Comparison of ENCODE assay signal across 9 cellular contexts in the genomic region with DNA sequence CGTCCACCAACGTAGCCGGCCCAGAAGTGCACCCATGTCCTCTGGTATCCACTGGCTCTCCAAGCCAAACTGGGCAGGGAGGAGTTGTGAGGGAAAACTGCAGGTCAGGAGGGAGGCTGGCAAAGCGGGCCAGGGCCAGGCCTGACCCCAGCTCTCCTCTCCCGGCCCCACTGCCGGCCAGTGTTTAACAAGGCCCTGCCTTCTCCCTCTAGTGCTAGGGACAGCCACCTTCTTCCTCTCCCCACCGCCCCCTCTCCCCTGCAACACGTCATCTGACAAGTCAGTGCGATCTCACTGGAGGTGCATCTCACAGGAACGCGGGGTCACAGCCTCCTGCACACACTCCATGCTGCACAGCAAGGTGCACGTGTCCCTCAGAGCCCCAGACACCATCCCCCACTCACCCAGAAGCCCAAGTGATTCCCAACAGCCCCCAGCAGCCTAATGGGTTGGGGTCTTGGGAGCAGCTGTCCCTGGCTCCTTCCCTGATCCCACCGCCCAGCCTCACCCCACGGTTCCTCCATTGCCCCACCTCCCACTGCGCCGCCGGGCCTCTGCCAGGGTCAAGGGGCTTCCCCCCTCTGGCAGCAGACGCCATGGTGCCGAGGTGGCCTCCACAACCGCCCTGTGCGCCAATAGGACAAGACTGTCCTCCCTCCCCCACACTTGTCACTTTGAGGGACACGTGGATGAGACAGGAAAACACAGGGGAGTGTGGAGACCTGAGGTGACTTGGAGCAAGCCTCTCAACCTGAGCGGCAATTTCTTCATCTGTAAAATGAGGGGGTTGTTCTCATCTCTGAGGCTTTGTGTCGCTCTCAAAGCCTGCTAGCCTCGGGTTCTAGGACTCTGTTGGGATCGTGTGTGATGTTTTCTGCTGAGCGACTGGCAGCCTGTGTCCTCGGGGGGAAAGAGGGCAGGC. TPM values are rescaled to one million over a fixed set of nuclear protein-coding genes. Genes with fewer than 3 reads are reported as not detected.
DNase-seq lines count a peak whose midpoint lies in the region; ATAC-seq, FAIRE-seq and TF ChIP-seq lines count a peak whose summit lies in the region.
"Had no signal": no experiment of that assay in that cellular context is flagged by ENCODE, and none has a peak within 500 bp of the region (broad histone marks: within the 10 kb centered on the region; RNA-seq: fewer than 3 reads in every experiment).

No MANE protein-coding gene starts in this region.

- no peak overlapping the region for H4K12ac ChIP-seq in trophoblast cell (ENCODE audit: low read depth, low read length)

- H2AK5ac ChIP-seq in H1 (ENCODE audit: low read depth, low read length) = no peak overlapping the region; the same call in 1 of the 2 replicates
- no peak overlapping the region for H2AK5ac ChIP-seq in trophoblast cell (ENCODE audit: low read length)

- no peak for TF ChIP-seq CTCF in H1 (IDR thresholded peaks at IDR 0.05; ENCODE audit: control extremely low read depth in 1 of 3, insufficient read depth in 1 of 3, low read depth in 1 of 3, low read length in 3 of 3)

- H3K27ac ChIP-seq in H1 (ENCODE audit: low read depth, low read length) (no peak overlapping the region), trophoblast cell (ENCODE audit: low read depth, low read length) (no peak overlapping the region)

- peak overlapping the region; percentile 25; the same call in 1 of the 2 replicates for H2BK15ac ChIP-seq in H1 (ENCODE audit: low read length)

- peak overlapping the region; percentile 98; the same call in 1 of the 2 replicates for H2BK12ac ChIP-seq in H1 (ENCODE audit: low read depth, low read length)
- no peak overlapping the region for H2BK12ac ChIP-seq in trophoblast cell (ENCODE audit: low read length)

- H3K4me1 ChIP-seq in H1 (replicated peaks in 1 of 4; ENCODE audit: control insufficient read depth in 3 of 4, insufficient read depth in 4 of 4, low read length in 3 of 4) (peaks cover 0 to 22% (median 17%) of the 10 kb centered on the region in 4 experiments; a peak in 6 of 7 replicates), trophoblast cell (ENCODE audit: control insufficient read depth in 1 of 2, insufficient read depth in 2 of 2, low read length in 2 of 2) (peaks cover 6 to 8% of the 10 kb centered on the region in 2 experiments)

- peaks cover 11% of the 10 kb centered on the region for H3K23me2 ChIP-seq in H1 (ENCODE audit: low read depth, low read length)

- H3K4me2 ChIP-seq in H1 (ENCODE audit: insufficient read depth in 1 of 2, low read depth in 2 of 2, low read length in 2 of 2) (peak overlapping the region; percentile 95), trophoblast cell (ENCODE audit: low read length) (peak overlapping the region; percentile 93)

- no peak overlapping the region for H3K23ac ChIP-seq in H1 (ENCODE audit: insufficient read length)
- H3K23ac ChIP-seq in trophoblast cell (ENCODE audit: low read length) = no peak overlapping the region

- no peak for TF ChIP-seq POLR2A in H1 (IDR thresholded peaks at IDR 0.05; ENCODE audit: control extremely low read depth in 1 of 2, low read depth in 2 of 2, low read length in 2 of 2)

- H3K18ac ChIP-seq in H1 (ENCODE audit: extremely low read depth, low read length) (peak overlapping the region; percentile 89), trophoblast cell (ENCODE audit: low read length) (no peak overlapping the region)

- no peak overlapping the region for H3K14ac ChIP-seq in H1 (ENCODE audit: insufficient read length)
- H3K14ac ChIP-seq in trophoblast cell (ENCODE audit: low read length) = no peak overlapping the region

- H4K8ac ChIP-seq in H1 (ENCODE audit: extremely low read depth, insufficient read depth, low read length) = no peak overlapping the region; the same call in 1 of the 2 replicates
- H4K8ac ChIP-seq in trophoblast cell (ENCODE audit: low read depth, low read length) = no peak overlapping the region

- no peak for TF ChIP-seq RAD21 in H1 (IDR thresholded peaks at IDR 0.05 in 1 of 2, conservative IDR thresholded peaks at IDR 0.05 in 1 of 2; ENCODE audit: low read depth in 2 of 2, low read length in 2 of 2)

- no peak overlapping the region for H2BK20ac ChIP-seq in H1 (ENCODE audit: low read length)

- H3K4me1 Mint-ChIP-seq in IgD-negative memory B cell = peaks cover 0 to 10% (median 0%) of the 10 kb centered on the region in 3 donors

- H2BK120ac ChIP-seq in H1 (replicated peaks; ENCODE audit: low read depth, low read length) (no peak overlapping the region), trophoblast cell (ENCODE audit: insufficient read depth, low read length, poor library complexity) (no peak overlapping the region)

- H4K5ac ChIP-seq in H1 (ENCODE audit: insufficient read length, low read depth, low read length) = no peak overlapping the region

- H3K27me3 Mint-ChIP-seq in IgD-negative memory B cell = peaks cover 19% of the 10 kb centered on the region

- CTCF ChIA-PET in H1 (lab: Charles Lee; ENCODE audit: partially characterized antibody) = interaction anchor here (0.7 to 27.9 kb wide), 5 partner anchors 12 to 152 kb away, joined by 3 to 758 read pairs (median 4); partner anchors contain the start of gene CYB561

- FAIRE-seq in H1 (lab: Jason Lieb, UNC) = no peak

- TF ChIP-seq EP300 in H1 (IDR thresholded peaks at IDR 0.05; ENCODE audit: borderline replicate concordance in 1 of 2, low read depth in 2 of 2, low read length in 2 of 2) = no peak

- peak overlapping the region in 3 of 4 donors; percentile 40 to 86 (median 50) for H3K4me3 Mint-ChIP-seq in IgD-negative memory B cell

- no peak for ATAC-seq in GM18511 (IDR thresholded peaks at IDR 0.05; ENCODE audit: unreplicated experiment)

- H4K20me1 ChIP-seq in H1 (replicated peaks in 1 of 2; ENCODE audit: control insufficient read depth in 1 of 2, insufficient read depth in 2 of 2, low read length in 2 of 2) = no peaks in the 10 kb centered on the region

- WGBS in H1 (ENCODE audit: extremely low coverage in 1 of 2, insufficient coverage in 1 of 2, insufficient read length in 1 of 2, insufficient replicate concordance in 2 of 2, low coverage in 1 of 2, low lambda C conversion rate in 2 of 2, missing lambda C conversion rate in 1 of 2), 2 experiments = 58% methylated on average over 27 of the region's 28 CpGs; no CpG with 5 or more reads in 1 of the 2 experiments
- WGBS in trophoblast cell (ENCODE audit: extremely low coverage, insufficient coverage, insufficient read length) = no CpG with 5 or more reads among the region's 28 CpGs

- DNase-seq in NCI-H510A treated with DMSO at 0.1 percent for 48 hours (lab: John Stamatoyannopoulos, UW) (peak; percentile 70), NCI-H510A (lab: John Stamatoyannopoulos, UW) (no peak), H1 (ENCODE audit: low read depth in 1 of 2, low spot score in 2 of 2) (peak in 1 of 2 experiments; percentile 54), trophoblast cell (no peak), pons (ENCODE audit: low spot score) (no peak)
- DNase-seq in stimulated activated CD4-positive, alpha-beta T cell treated with anti-CD3 and anti-CD28 coated beads, Interleukin-4, amount 100 ng/mL, for 24 hours = no peak
- DNase-seq: sigmoid colon had no signal

- H3K79me2 ChIP-seq in H1 (ENCODE audit: control insufficient read depth in 1 of 2, insufficient read depth in 2 of 2, low read length in 2 of 2) (no peaks in the 10 kb centered on the region), trophoblast cell (ENCODE audit: control insufficient read depth, insufficient read depth, low read length, poor library complexity) (no peaks in the 10 kb centered on the region)

- H3K4ac ChIP-seq in H1 (replicated peaks; ENCODE audit: insufficient read length, low read depth, low read length) (no peak overlapping the region), trophoblast cell (ENCODE audit: low read depth, low read length) (no peak overlapping the region)

- H3K9me3 ChIP-seq in H1 (ENCODE audit: insufficient read depth in 2 of 2, low read depth in 1 of 2, low read length in 1 of 2) (no peaks in the 10 kb centered on the region), trophoblast cell (ENCODE audit: insufficient read depth, low read depth, low read length) (peaks cover 4% of the 10 kb centered on the region)
- H3K9me3 ChIP-seq: sigmoid colon had no signal

- no peak overlapping the region for H3K27ac Mint-ChIP-seq in IgD-negative memory B cell

- POLR2A ChIA-PET in H1 (lab: Charles Lee; ENCODE audit: partially characterized antibody) = interaction anchor here (1.0 to 4.4 kb wide), 7 partner anchors 14 to 223 kb away, joined by 3 to 24 read pairs (median 3); partner anchors contain the start of gene CYB561

- H2BK5ac ChIP-seq in H1 (ENCODE audit: low read depth, low read length) (peak overlapping the region; percentile 48), trophoblast cell (ENCODE audit: low read depth, low read length, poor library complexity) (no peak overlapping the region)

- H3K9ac ChIP-seq in H1 (replicated peaks in 1 of 4; ENCODE audit: extremely low read depth in 1 of 4, low read depth in 3 of 4, low read length in 3 of 4) (no peak overlapping the region), trophoblast cell (ENCODE audit: low read length) (no peak overlapping the region)

- H3K79me1 ChIP-seq in H1 (ENCODE audit: low read depth, low read length) (no peaks in the 10 kb centered on the region), trophoblast cell (ENCODE audit: low read length) (no peaks in the 10 kb centered on the region)

- peaks cover 0 to 27% (median 18%) of the 10 kb centered on the region in 4 experiments; a peak in 5 of 7 replicates for H3K27me3 ChIP-seq in H1 (replicated peaks in 1 of 4; ENCODE audit: control insufficient read depth in 3 of 4, extremely low read depth in 1 of 4, insufficient read depth in 3 of 4, low read length in 3 of 4)
- H3K27me3 ChIP-seq in trophoblast cell (ENCODE audit: insufficient read depth, low read length) = peaks cover 4% of the 10 kb centered on the region

- peaks cover 0 to 2% (median 0%) of the 10 kb centered on the region in 3 donors for H3K9me3 Mint-ChIP-seq in IgD-negative memory B cell

- H2AFZ ChIP-seq in H1 (ENCODE audit: low read length) = no peak overlapping the region
- H2AFZ ChIP-seq in trophoblast cell (ENCODE audit: insufficient read depth, low read length, poor library complexity) = no peak overlapping the region

- H4K91ac ChIP-seq in H1 (replicated peaks; ENCODE audit: insufficient read length, low read length) (peak overlapping the region; percentile 4), trophoblast cell (ENCODE audit: low read depth, low read length) (no peak overlapping the region)

- no peaks in the 10 kb centered on the region for H3K36me3 ChIP-seq in H1 (ENCODE audit: control insufficient read depth in 2 of 4, insufficient read depth in 4 of 4, low read length in 3 of 4)
- no peaks in the 10 kb centered on the region for H3K36me3 ChIP-seq in trophoblast cell (ENCODE audit: control insufficient read depth in 1 of 2, insufficient read depth in 2 of 2, low read length in 2 of 2)
- H3K36me3 ChIP-seq: sigmoid colon had no signal

- H3K56ac ChIP-seq in H1 (replicated peaks; ENCODE audit: insufficient read length, low read depth, low read length) = no peak overlapping the region

- no peaks in the 10 kb centered on the region for H3K36me3 Mint-ChIP-seq in IgD-negative memory B cell

- peak overlapping the region; percentile 56 to 82 (median 59); a peak in 7 of 8 replicates for H3K4me3 ChIP-seq in H1 (ENCODE audit: extremely low read depth in 1 of 4, insufficient read depth in 2 of 4, low read depth in 3 of 4, low read length in 4 of 4)
- H3K4me3 ChIP-seq in trophoblast cell (ENCODE audit: low read depth, low read length) = peak overlapping the region; percentile 20

RNA-seq across cellular contexts. Expression of gene ACE, which starts 1.1 kb away (rescaled TPM):
- 2.0 TPM for polyA plus RNA-seq in IgD-negative memory B cell
- total RNA-seq in H1 (2021; fragmentation: NEBNext Ultra II Directional; extraction: Animal tissue kit (Norgen Biotek cat#: 25700)) = 4.5 and 5.5 TPM in 2 replicates
- polyA plus RNA-seq in H1 (2011; rRNA removed) = 2.5 and 4.0 TPM in 2 replicates
- polyA plus RNA-seq in H1 (2011; cell fraction: cytosol; rRNA removed) = 2.7 TPM
- 10.0 TPM for polyA plus RNA-seq in H1 (2011; cell fraction: nucleus; rRNA removed)
- polyA plus RNA-seq in H1 (2012, experiment 1 of 2) = 2.8 to 4.2 TPM (median 3.3 TPM) in 4 replicates
- 2.2 TPM for polyA plus RNA-seq in H1 (2012, experiment 2 of 2)
- 2.7 TPM for polyA plus RNA-seq in H1 (2013, experiment 1 of 2)
- 2.0 TPM for polyA plus RNA-seq in H1 (2013, experiment 2 of 2)
- polyA minus RNA-seq in H1 (2011; rRNA and poly(A)+ RNA removed) = 3.3 and 3.4 TPM in 2 replicates
- 3.1 TPM for polyA minus RNA-seq in H1 (2011; cell fraction: cytosol; rRNA and poly(A)+ RNA removed)
- 10.1 TPM for polyA minus RNA-seq in H1 (2011; cell fraction: nucleus; rRNA and poly(A)+ RNA removed)
- 0.25 and 0.39 TPM in 2 replicates for polyA plus RNA-seq in trophoblast cell (2013)

RNA-seq across cellular contexts. Expression of gene CYB561, which starts 29.6 kb away (rescaled TPM):
- polyA plus RNA-seq in IgD-negative memory B cell = 1.5 TPM
- total RNA-seq in H1 (2021; fragmentation: NEBNext Ultra II Directional; extraction: Animal tissue kit (Norgen Biotek cat#: 25700)) = 23.4 and 26.0 TPM in 2 replicates
- polyA plus RNA-seq in H1 (2011; rRNA removed) = 19.7 and 34.2 TPM in 2 replicates
- polyA plus RNA-seq in H1 (2011; cell fraction: cytosol; rRNA removed) = 21.6 TPM
- polyA plus RNA-seq in H1 (2011; cell fraction: nucleus; rRNA removed) = 33.9 TPM
- 16.4 to 21.8 TPM (median 19.6 TPM) in 4 replicates for polyA plus RNA-seq in H1 (2012, experiment 1 of 2)
- polyA plus RNA-seq in H1 (2012, experiment 2 of 2) = 17.5 TPM
- 23.5 TPM for polyA plus RNA-seq in H1 (2013, experiment 1 of 2)
- polyA plus RNA-seq in H1 (2013, experiment 2 of 2) = 24.6 TPM
- polyA minus RNA-seq in H1 (2011; rRNA and poly(A)+ RNA removed) = 27.0 and 35.0 TPM in 2 replicates
- 21.3 TPM for polyA minus RNA-seq in H1 (2011; cell fraction: cytosol; rRNA and poly(A)+ RNA removed)
- 16.3 TPM for polyA minus RNA-seq in H1 (2011; cell fraction: nucleus; rRNA and poly(A)+ RNA removed)
- polyA plus RNA-seq in trophoblast cell (2013) = 15.7 and 18.0 TPM in 2 replicates

RNA-seq across cellular contexts. Expression of gene KCNH6, which starts 47.4 kb away (rescaled TPM):
- polyA plus RNA-seq in IgD-negative memory B cell (not detected), H1 (2011; rRNA removed) (3.6 and 5.0 TPM in 2 replicates)
- total RNA-seq in H1 (2021; fragmentation: NEBNext Ultra II Directional; extraction: Animal tissue kit (Norgen Biotek cat#: 25700)) = 1.8 TPM in 2 replicates
- 2.7 TPM for polyA plus RNA-seq in H1 (2011; cell fraction: cytosol; rRNA removed)
- polyA plus RNA-seq in H1 (2011; cell fraction: nucleus; rRNA removed) = 4.9 TPM
- polyA plus RNA-seq in H1 (2012, experiment 1 of 2) = 0.84 to 1.8 TPM (median 1.4 TPM) in 4 replicates
- 0.75 TPM for polyA plus RNA-seq in H1 (2012, experiment 2 of 2)
- 2.0 TPM for polyA plus RNA-seq in H1 (2013, experiment 1 of 2)
- 2.1 TPM for polyA plus RNA-seq in H1 (2013, experiment 2 of 2)
- 2.8 TPM in 2 replicates for polyA minus RNA-seq in H1 (2011; rRNA and poly(A)+ RNA removed)
- polyA minus RNA-seq in H1 (2011; cell fraction: cytosol; rRNA and poly(A)+ RNA removed) = 0.95 TPM
- 2.8 TPM for polyA minus RNA-seq in H1 (2011; cell fraction: nucleus; rRNA and poly(A)+ RNA removed)
- not detected in 2 replicates for polyA plus RNA-seq in trophoblast cell (2013)
- total RNA-seq: sigmoid colon had no signal
